Comparison of ENCODE assay signal across 10 cellular contexts in the genomic region with DNA sequence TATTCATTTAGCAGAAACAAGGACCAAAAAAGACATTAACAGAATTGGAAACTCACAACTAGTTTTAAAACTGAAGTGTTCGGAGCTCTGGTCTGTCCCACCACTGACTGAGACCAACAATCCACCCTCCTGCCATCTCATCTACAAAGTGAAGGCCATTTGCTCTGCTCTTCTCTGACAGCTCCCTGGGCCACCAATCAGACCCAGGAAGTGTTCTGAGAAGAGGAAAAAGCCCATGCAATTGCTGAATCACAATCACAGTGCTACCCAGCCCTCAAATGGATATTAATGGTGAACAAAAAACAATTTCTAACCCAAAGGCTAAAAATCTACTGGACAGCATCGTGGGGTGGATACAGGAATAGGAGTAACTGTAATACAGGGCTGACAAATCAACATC. TPM values are rescaled to one million over a fixed set of nuclear protein-coding genes. Genes with fewer than 3 reads are reported as not detected.
DNase-seq lines count a peak whose midpoint lies in the region; ATAC-seq and TF ChIP-seq lines count a peak whose summit lies in the region.
"Had no signal": no experiment of that assay in that cellular context is flagged by ENCODE, and none has a peak within 500 bp of the region (broad histone marks: within the 10 kb centered on the region; RNA-seq: fewer than 3 reads in every experiment).

No MANE protein-coding gene starts in this region.

- no peak for TF ChIP-seq POLR2A in stomach (IDR thresholded peaks at IDR 0.05)

- H3K4me3 ChIP-seq in iPS-20b (ENCODE audit: low read length) = peak overlapping the region; percentile 97
- H3K4me3 ChIP-seq in stomach = peak overlapping the region; percentile 52 to 73 (median 66)

- intact Hi-C loops in stomach (cut with DNase I; ENCODE audit: low total_unique reads) = no loop called here

- H3K27ac ChIP-seq in iPS-20b (ENCODE audit: low read length) (no peak overlapping the region), stomach (peak overlapping the region in 3 of 5 donors; percentile 92 to 96 (median 95))

- CTCF ChIA-PET in activated CD4-positive, alpha-beta T cell treated with anti-CD3 and anti-CD28 coated beads, Interleukin-2, amount 10 ng/mL, durations not matched to agents 7 days and 5 days (lab: Charles Lee) = interaction anchor here (0.6 to 3.6 kb wide), 2 partner anchors 10 to 19 kb away, joined by 3 to 16 read pairs; a partner anchor contains a TSS
- CTCF ChIA-PET in activated CD8-positive, alpha-beta T cell treated with anti-CD3 and anti-CD28 coated beads, Interleukin-2, amount 10 ng/mL, durations not matched to agents 7 days and 5 days (lab: Charles Lee) = interaction anchor here (3.9 kb wide), 1 partner anchor 18 kb away, joined by 41 read pairs; a partner anchor contains a TSS

- no peaks in the 10 kb centered on the region for H3K9me3 ChIP-seq in iPS-20b (ENCODE audit: insufficient read depth, low read depth, low read length)
- H3K9me3 ChIP-seq in stomach = no peaks in the 10 kb centered on the region

- TF ChIP-seq EP300 in stomach (IDR thresholded peaks at IDR 0.05) = no peak

- no peak for DNase-seq in activated CD4-positive, alpha-beta T cell treated with anti-CD3 and anti-CD28 coated beads, Interleukin-2, amount 10 ng/mL, durations not matched to agents 7 days and 5 days
- no peak for DNase-seq in activated CD4-positive, alpha-beta T cell treated with anti-CD3 and anti-CD28 coated beads, Interleukin-2, amount 50 U/mL, for 1 hour
- DNase-seq in activated CD8-positive, alpha-beta T cell treated with anti-CD3 and anti-CD28 coated beads, Interleukin-2, amount 10 ng/mL, durations not matched to agents 7 days and 5 days = no peak
- DNase-seq in stomach = no peak
- DNase-seq in stimulated activated CD4-positive, alpha-beta T cell treated with anti-CD3 and anti-CD28 coated beads, Interleukin-1b, Interleukin-23, amount 100 ng/mL, for 48 hours = no peak
- no peak for DNase-seq in NCI-H128 (lab: John Stamatoyannopoulos, UW; ENCODE audit: unreplicated experiment)
- DNase-seq: activated CD4-positive, alpha-beta T cell treated with anti-CD3 and anti-CD28 coated beads for 1 hour; midbrain had no signal

- H3K27ac Mint-ChIP-seq in activated CD4-positive, alpha-beta T cell treated with anti-CD3 and anti-CD28 coated beads, Interleukin-2, amount 10 ng/mL, durations not matched to agents 7 days and 5 days = peak overlapping the region; percentile 39
- peak overlapping the region; percentile 62 for H3K27ac Mint-ChIP-seq in activated CD8-positive, alpha-beta T cell treated with anti-CD3 and anti-CD28 coated beads, Interleukin-2, amount 10 ng/mL, durations not matched to agents 7 days and 5 days

- peaks cover 65% of the 10 kb centered on the region for H3K36me3 ChIP-seq in iPS-20b (ENCODE audit: insufficient read depth, low read depth, low read length)
- H3K36me3 ChIP-seq in stomach = peaks cover 48 to 63% (median 62%) of the 10 kb centered on the region in 4 donors

- no peaks in the 10 kb centered on the region for H3K27me3 Mint-ChIP-seq in activated CD4-positive, alpha-beta T cell treated with anti-CD3 and anti-CD28 coated beads, Interleukin-2, amount 10 ng/mL, durations not matched to agents 7 days and 5 days
- no peaks in the 10 kb centered on the region for H3K27me3 Mint-ChIP-seq in activated CD8-positive, alpha-beta T cell treated with anti-CD3 and anti-CD28 coated beads, Interleukin-2, amount 10 ng/mL, durations not matched to agents 7 days and 5 days (ENCODE audit: low read depth)

- POLR2A ChIA-PET in activated CD4-positive, alpha-beta T cell treated with anti-CD3 and anti-CD28 coated beads, Interleukin-2, amount 10 ng/mL, durations not matched to agents 7 days and 5 days (lab: Charles Lee) = no interaction called here
- POLR2A ChIA-PET in activated CD8-positive, alpha-beta T cell treated with anti-CD3 and anti-CD28 coated beads, Interleukin-2, amount 10 ng/mL, durations not matched to agents 7 days and 5 days (lab: Charles Lee) = interaction anchor here (0.8 to 1.0 kb wide), 2 partner anchors 18 to 25 kb away, joined by 3 to 8 read pairs; a partner anchor contains a TSS

- H3K36me3 Mint-ChIP-seq in activated CD4-positive, alpha-beta T cell treated with anti-CD3 and anti-CD28 coated beads, Interleukin-2, amount 10 ng/mL, durations not matched to agents 7 days and 5 days (ENCODE audit: low read depth) = peaks cover 61% of the 10 kb centered on the region
- peaks cover 64% of the 10 kb centered on the region for H3K36me3 Mint-ChIP-seq in activated CD8-positive, alpha-beta T cell treated with anti-CD3 and anti-CD28 coated beads, Interleukin-2, amount 10 ng/mL, durations not matched to agents 7 days and 5 days (ENCODE audit: low read depth)

- H3K27me3 ChIP-seq in iPS-20b (ENCODE audit: insufficient read depth, low read length) (no peaks in the 10 kb centered on the region), stomach (no peaks in the 10 kb centered on the region)

- peak overlapping the region; percentile 99; the same call in 1 of the 2 replicates for H3K9ac ChIP-seq in iPS-20b (ENCODE audit: low read depth, low read length)

- H3K4me1 ChIP-seq in iPS-20b (ENCODE audit: insufficient read depth, low read length) (peaks cover 10% of the 10 kb centered on the region; the same call in 1 of the 2 replicates), stomach (peaks cover 18 to 51% (median 35%) of the 10 kb centered on the region in 4 donors)

- no peaks in the 10 kb centered on the region for H3K9me3 Mint-ChIP-seq in activated CD4-positive, alpha-beta T cell treated with anti-CD3 and anti-CD28 coated beads, Interleukin-2, amount 10 ng/mL, durations not matched to agents 7 days and 5 days
- H3K9me3 Mint-ChIP-seq in activated CD8-positive, alpha-beta T cell treated with anti-CD3 and anti-CD28 coated beads, Interleukin-2, amount 10 ng/mL, durations not matched to agents 7 days and 5 days (ENCODE audit: insufficient read depth) = no peaks in the 10 kb centered on the region

- 24 to 42% (median 33%) methylated on average over 2 of the region's 2 CpGs for WGBS in stomach, 5 donors

- no peak for TF ChIP-seq CTCF in stomach (IDR thresholded peaks at IDR 0.05)

- H3K4me3 Mint-ChIP-seq in activated CD4-positive, alpha-beta T cell treated with anti-CD3 and anti-CD28 coated beads, Interleukin-2, amount 10 ng/mL, durations not matched to agents 7 days and 5 days = peak overlapping the region; percentile 92
- peak overlapping the region; percentile 99 for H3K4me3 Mint-ChIP-seq in activated CD8-positive, alpha-beta T cell treated with anti-CD3 and anti-CD28 coated beads, Interleukin-2, amount 10 ng/mL, durations not matched to agents 7 days and 5 days

- H3K4me1 Mint-ChIP-seq in activated CD4-positive, alpha-beta T cell treated with anti-CD3 and anti-CD28 coated beads, Interleukin-2, amount 10 ng/mL, durations not matched to agents 7 days and 5 days = peaks cover 48% of the 10 kb centered on the region
- H3K4me1 Mint-ChIP-seq in activated CD8-positive, alpha-beta T cell treated with anti-CD3 and anti-CD28 coated beads, Interleukin-2, amount 10 ng/mL, durations not matched to agents 7 days and 5 days (ENCODE audit: low read depth) = peaks cover 41% of the 10 kb centered on the region

- no peak for ATAC-seq in activated CD8-positive, alpha-beta T cell treated with anti-CD3 and anti-CD28 coated beads, Interleukin-2, amount 10 ng/mL, durations not matched to agents 7 days and 5 days
- no peak for ATAC-seq in GM18519 (IDR thresholded peaks at IDR 0.05; ENCODE audit: low FRiP score, unreplicated experiment)

RNA-seq across cellular contexts. Expression of a gene that starts 2.1 kb away (rescaled TPM):
- 1,000 to 10,000 TPM; 1,147 to 1,160 TPM for total RNA-seq in activated CD4-positive, alpha-beta T cell treated with anti-CD3 and anti-CD28 coated beads, Interleukin-2, amount 10 ng/mL, durations not matched to agents 7 days and 5 days
- 1,000 to 10,000 TPM; 1,130 to 1,164 TPM for total RNA-seq in activated CD8-positive, alpha-beta T cell treated with anti-CD3 and anti-CD28 coated beads, Interleukin-2, amount 10 ng/mL, durations not matched to agents 7 days and 5 days
- total RNA-seq in stomach = 1,000 to 10,000 TPM in 1 of 5 donors, 100 to 1,000 TPM in 3, 10 to 100 TPM in 1; 89.8 to 1,949 (median 982) TPM
- 1,000 to 10,000 TPM; 3,318 to 3,359 (median 3,354) TPM for polyA plus RNA-seq in stomach

RNA-seq across cellular contexts. Expression of a gene that starts 18.4 kb away (rescaled TPM):
- 100 to 1,000 TPM; 189 to 200 TPM for total RNA-seq in activated CD4-positive, alpha-beta T cell treated with anti-CD3 and anti-CD28 coated beads, Interleukin-2, amount 10 ng/mL, durations not matched to agents 7 days and 5 days
- total RNA-seq in activated CD8-positive, alpha-beta T cell treated with anti-CD3 and anti-CD28 coated beads, Interleukin-2, amount 10 ng/mL, durations not matched to agents 7 days and 5 days = 100 to 1,000 TPM; 268 to 276 TPM
- 100 to 1,000 TPM in 3 of 5 donors, 10 to 100 TPM in 2; 93.0 to 183 (median 107) TPM for total RNA-seq in stomach
- 100 to 1,000 TPM in 1 of 3 donors, 10 to 100 TPM in 2; 33.7 to 119 (median 94.3) TPM for polyA plus RNA-seq in stomach

RNA-seq across cellular contexts. Expression of a gene that starts 26.3 kb away (rescaled TPM):
- 10 to 100 TPM; 27.2 to 30.5 TPM for total RNA-seq in activated CD4-positive, alpha-beta T cell treated with anti-CD3 and anti-CD28 coated beads, Interleukin-2, amount 10 ng/mL, durations not matched to agents 7 days and 5 days
- total RNA-seq in activated CD8-positive, alpha-beta T cell treated with anti-CD3 and anti-CD28 coated beads, Interleukin-2, amount 10 ng/mL, durations not matched to agents 7 days and 5 days = 10 to 100 TPM; 29.6 to 30.9 TPM
- total RNA-seq in stomach = 100 to 1,000 TPM in 1 of 5 donors, 10 to 100 TPM in 4; 19.6 to 146 (median 48.7) TPM
- 10 to 100 TPM in 2 of 3 donors, 1 to 10 TPM in 1; 5.9 to 38.8 (median 17.1) TPM for polyA plus RNA-seq in stomach

RNA-seq across cellular contexts. Expression of a gene that starts 52.1 kb away (rescaled TPM):
- 10 to 100 TPM; 49.4 to 52.6 TPM for total RNA-seq in activated CD4-positive, alpha-beta T cell treated with anti-CD3 and anti-CD28 coated beads, Interleukin-2, amount 10 ng/mL, durations not matched to agents 7 days and 5 days
- 10 to 100 TPM; 49.9 to 51.4 TPM for total RNA-seq in activated CD8-positive, alpha-beta T cell treated with anti-CD3 and anti-CD28 coated beads, Interleukin-2, amount 10 ng/mL, durations not matched to agents 7 days and 5 days
- 10 to 100 TPM; 23.1 to 99.2 (median 24.3) TPM for total RNA-seq in stomach
- 10 to 100 TPM in 2 of 3 donors, 1 to 10 TPM in 1; 9.9 to 13.6 (median 11.8) TPM for polyA plus RNA-seq in stomach
